ENCODE assay signal across 1 cellular context in genomic region chr2:10042301-10043161, GRCh38.
A peak's percentile ranks its signal among the peaks of the same experiment; 100 is the strongest.
TF ChIP-seq lines count a peak whose summit lies in the region.

No MANE protein-coding gene starts in this region.

TF ChIP-seq in HepG2, 621 proteins besides CTCF, POLR2A, EP300 and RAD21 (continued from another document and continues in another):
- TF ChIP-seq USF2 (IDR thresholded peaks at IDR 0.05; ENCODE audit: low read depth, low read length) (no peak), USF2 (CRISPR knock-in tag; IDR thresholded peaks at IDR 0.05; ENCODE audit: borderline replicate concordance) (peak; percentile 7; the same call in 1 of the 2 replicates), ZNF235 (CRISPR knock-in tag; IDR thresholded peaks at IDR 0.05; ENCODE audit: borderline replicate concordance) (peak; percentile 8; the same call in 1 of the 2 replicates), TAF15 (IDR thresholded peaks at IDR 0.05; ENCODE audit: low read depth, low read length, poor library complexity, severe bottlenecking) (no peak), GABPA (IDR thresholded peaks at IDR 0.05; ENCODE audit: low read depth, low read length) (no peak), GABPA (CRISPR knock-in tag; IDR thresholded peaks at IDR 0.05; ENCODE audit: low read depth) (peak; percentile 69; the same call in 1 of the 2 replicates), TEAD3 (CRISPR knock-in tag; optimal IDR thresholded peaks at IDR 0.05; ENCODE audit: borderline replicate concordance) (peak; percentile 78), NR2F6 (IDR thresholded peaks at IDR 0.05) (peak; percentile 33; the same call in 1 of the 2 replicates), NR2F6 (CRISPR knock-in tag; IDR thresholded peaks at IDR 0.05) (peak; percentile 71), FOXJ3 (CRISPR knock-in tag; IDR thresholded peaks at IDR 0.05; ENCODE audit: borderline replicate concordance) (peak; percentile 15; the same call in 1 of the 2 replicates), ERF (CRISPR knock-in tag; IDR thresholded peaks at IDR 0.05) (peak; percentile 34; the same call in 1 of the 2 replicates), TP53 (CRISPR knock-in tag; conservative IDR thresholded peaks at IDR 0.05) (0 out of 2 replicates have a peak, but pooled peaks have one; percentile 26), ZNF773 (CRISPR knock-in tag; IDR thresholded peaks at IDR 0.05; ENCODE audit: borderline replicate concordance) (no peak), NCOA2 (CRISPR knock-in tag; IDR thresholded peaks at IDR 0.05) (peak; percentile 25; the same call in 1 of the 2 replicates), FOXP1 (IDR thresholded peaks at IDR 0.05) (no peak), FOXP1 (CRISPR knock-in tag; IDR thresholded peaks at IDR 0.05) (peak; percentile 28; the same call in 1 of the 2 replicates), ZNF333 (CRISPR knock-in tag; IDR thresholded peaks at IDR 0.05; ENCODE audit: borderline replicate concordance) (peak; percentile 69; the same call in 1 of the 2 replicates), TOPORS (CRISPR knock-in tag; IDR thresholded peaks at IDR 0.05) (no peak), GATAD2A (CRISPR knock-in tag; IDR thresholded peaks at IDR 0.05) (peak; percentile 51), HMGXB4 (CRISPR knock-in tag; IDR thresholded peaks at IDR 0.05; ENCODE audit: borderline replicate concordance in 1 of 2, low read depth in 1 of 2) (0 out of 4 replicates have a peak, but pooled peaks of 1 of the 2 experiments have one; percentile 1), ZNF292 (CRISPR knock-in tag; IDR thresholded peaks at IDR 0.05; ENCODE audit: borderline replicate concordance, low read depth) (peak; percentile 30; the same call in 1 of the 2 replicates), ZNF501 (CRISPR knock-in tag; IDR thresholded peaks at IDR 0.05) (0 out of 2 replicates have a peak, but pooled peaks have one; percentile 7), KLF16 (CRISPR knock-in tag; IDR thresholded peaks at IDR 0.05) (0 out of 4 replicates have a peak, but pooled peaks of 1 of the 2 experiments have one; percentile 49), SAP130 (CRISPR knock-in tag; IDR thresholded peaks at IDR 0.05; ENCODE audit: low read depth) (peak; percentile 45), NFYC (CRISPR knock-in tag; IDR thresholded peaks at IDR 0.05) (no peak), RXRB (CRISPR knock-in tag; IDR thresholded peaks at IDR 0.05; ENCODE audit: borderline replicate concordance) (no peak), CAMTA2 (CRISPR knock-in tag; IDR thresholded peaks at IDR 0.05; ENCODE audit: borderline replicate concordance) (0 out of 2 replicates have a peak, but pooled peaks have one; percentile 20), ZNF562 (CRISPR knock-in tag; IDR thresholded peaks at IDR 0.05; ENCODE audit: borderline replicate concordance) (no peak), KLF12 (CRISPR knock-in tag; IDR thresholded peaks at IDR 0.05; ENCODE audit: borderline replicate concordance) (peak; percentile 35; the same call in 1 of the 2 replicates), ZSCAN30 (CRISPR knock-in tag; IDR thresholded peaks at IDR 0.05) (no peak), ZNF121 (CRISPR knock-in tag; IDR thresholded peaks at IDR 0.05) (no peak; the same call in 1 of the 2 replicates), ZNF576 (CRISPR knock-in tag; IDR thresholded peaks at IDR 0.05) (0 out of 2 replicates have a peak, but pooled peaks have one; percentile 1), TCF12 (IDR thresholded peaks at IDR 0.05) (no peak), TCF12 (CRISPR knock-in tag; IDR thresholded peaks at IDR 0.05) (peak; percentile 37; the same call in 1 of the 2 replicates), PAXIP1 (CRISPR knock-in tag; conservative IDR thresholded peaks at IDR 0.05) (0 out of 2 replicates have a peak, but pooled peaks have one; percentile 34), POGK (CRISPR knock-in tag; conservative IDR thresholded peaks at IDR 0.05) (peak; percentile 24; the same call in 1 of the 2 replicates), DR1 (CRISPR knock-in tag; IDR thresholded peaks at IDR 0.05) (0 out of 2 replicates have a peak, but pooled peaks have one; percentile 7), ZMAT3 (CRISPR knock-in tag; conservative IDR thresholded peaks at IDR 0.05) (peak; percentile 1; the same call in 1 of the 2 replicates), YY1 (IDR thresholded peaks at IDR 0.05; ENCODE audit: insufficient read depth, insufficient replicate concordance, low read depth, low read length) (no peak), SAFB2 (CRISPR knock-in tag; IDR thresholded peaks at IDR 0.05; ENCODE audit: borderline replicate concordance, low read depth) (no peak), NR2C2 (CRISPR knock-in tag; IDR thresholded peaks at IDR 0.05; ENCODE audit: borderline replicate concordance) (peak; percentile 56; the same call in 1 of the 2 replicates), SNAPC4 (CRISPR knock-in tag; IDR thresholded peaks at IDR 0.05) (0 out of 2 replicates have a peak, but pooled peaks have one; percentile 4), ZNF709 (CRISPR knock-in tag; IDR thresholded peaks at IDR 0.05) (peak; percentile 11; the same call in 1 of the 2 replicates), HNRNPH1 (optimal IDR thresholded peaks at IDR 0.05; ENCODE audit: low read depth, low read length) (no peak), ZNF512B (CRISPR knock-in tag; IDR thresholded peaks at IDR 0.05; ENCODE audit: borderline replicate concordance) (peak; percentile 34; the same call in 1 of the 2 replicates)
